33 cellular contexts compared by ENCODE assay signal in the genomic region with DNA sequence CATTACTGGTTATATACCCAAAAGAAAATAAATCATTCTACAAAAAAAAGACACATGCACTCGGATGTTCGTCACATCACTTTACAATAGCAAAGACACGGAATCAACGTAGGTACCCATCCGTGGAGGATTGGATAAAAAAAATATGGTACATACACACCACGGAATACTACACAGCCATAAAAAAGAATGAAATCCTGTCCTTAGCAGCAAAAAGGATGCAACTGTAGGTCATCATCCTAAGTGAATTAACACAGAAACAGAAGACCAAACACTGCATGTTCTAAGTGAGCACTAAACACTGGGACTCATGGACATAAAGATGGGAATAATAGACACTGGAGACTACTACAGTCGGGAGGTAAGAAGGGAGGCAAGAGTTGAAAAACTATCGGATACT.
DNase-seq lines count a peak whose midpoint lies in the region; ATAC-seq, FAIRE-seq and TF ChIP-seq lines count a peak whose summit lies in the region.
"Had no signal": no experiment of that assay in that cellular context is flagged by ENCODE, and none has a peak within 500 bp of the region (broad histone marks: within the 10 kb centered on the region; RNA-seq: fewer than 3 reads in every experiment).

No MANE protein-coding gene starts in this region.

- H2AFZ ChIP-seq in KMS-11 (ENCODE audit: low read depth) (no peak overlapping the region), K562 (ENCODE audit: low read depth, low read length) (no peak overlapping the region)

- H3K9me1 ChIP-seq in K562 (ENCODE audit: control insufficient read depth, insufficient read depth, low read length): no peaks in the 10 kb centered on the region

- POLR2A ChIA-PET in HEK293 (lab: Yijun Ruan, JAX) (no interaction called here), K562 (lab: Yijun Ruan, JAX) (no interaction called here)

- no peak for TF ChIP-seq RAD21 in K562 (CRISPR knock-in tag; conservative IDR thresholded peaks at IDR 0.05 in 1 of 2, IDR thresholded peaks at IDR 0.05 in 1 of 2)

- CTCF ChIA-PET in HEK293 (lab: Yijun Ruan, JAX) (interaction anchor here (1.4 to 3.2 kb wide), 2 partner anchors 13 to 116 kb away, joined by 4 to 23 read pairs; no protein-coding TSS in a partner anchor), K562 (lab: Yijun Ruan, JAX; ENCODE audit: low intra/inter-chr PET ratio) (no interaction called here)

- H3K4me2 ChIP-seq in KMS-11: no peak overlapping the region
- no peak overlapping the region for H3K4me2 ChIP-seq in K562 (ENCODE audit: insufficient read depth, low read length)
- H3K4me2 ChIP-seq: A549; BLaER1; BLaER1 treated with 17β-estradiol and CSF1 and Interleukin-3, amounts not matched to agents 10 nM and 100 nM had no signal

- 5% methylated on average over 8 of the region's 8 CpGs for WGBS in K562 (ENCODE audit: insufficient coverage, low coverage, missing lambda C conversion rate)

- ATAC-seq in K562: no peak
- ATAC-seq: A549; CD8-positive, alpha-beta T cell had no signal

- H3K79me2 ChIP-seq in KMS-11 (ENCODE audit: insufficient read depth, low read depth): no peaks in the 10 kb centered on the region
- H3K79me2 ChIP-seq in K562 (ENCODE audit: control insufficient read depth, insufficient read depth, low read length): no peaks in the 10 kb centered on the region

- TF ChIP-seq CTCF in HEK293 (tag by site-specific recombination; IDR thresholded peaks at IDR 0.05) (no peak), KMS-11 (conservative IDR thresholded peaks at IDR 0.05; ENCODE audit: low read depth, low read length) (no peak; the same call in 1 of the 2 replicates), K562 (IDR thresholded peaks at IDR 0.05 in 2 of 3, conservative IDR thresholded peaks at IDR 0.05 in 1 of 3; ENCODE audit: insufficient read depth in 2 of 3, low read depth in 1 of 3, low read length in 3 of 3) (no peak), kidney (IDR thresholded peaks at IDR 0.05; ENCODE audit: borderline replicate concordance, extremely low read depth, insufficient read depth) (no peak)

- H3K4me3 ChIP-seq in HEK293 (ENCODE audit: low read depth, low read length) (no peak overlapping the region), KMS-11 (IDR thresholded peaks at IDR 0.05; ENCODE audit: insufficient read depth, low read depth, low read length) (peak overlapping the region; percentile 0), K562 (no peak overlapping the region), kidney (ENCODE audit: low read length in 2 of 2) (no peak overlapping the region)
- H3K4me3 ChIP-seq: A549; BLaER1; BLaER1 treated with 17β-estradiol and CSF1 and Interleukin-3, amounts not matched to agents 10 nM and 100 nM had no signal

- no TSS peak for BruUV-seq in K562 (replicated peaks; lab: Mats Ljungman, UMichigan)

- intact Hi-C loops in K562 (cut with micrococcal nuclease): loop anchor here (5.0 to 10.0 kb wide), 3 partner anchors 76 to 504 kb away; no protein-coding TSS in a partner anchor
- intact Hi-C loops in kidney (cut with DNase I): no loop called here

- H3K4me1 ChIP-seq in HEK293 (ENCODE audit: control insufficient read depth, insufficient read depth, low read length): no peaks in the 10 kb centered on the region
- H3K4me1 ChIP-seq in KMS-11 (ENCODE audit: low read depth, poor library complexity, severe bottlenecking): peaks cover 5% of the 10 kb centered on the region
- peaks cover 0 to 9% of the 10 kb centered on the region in 2 experiments; a peak in 2 of 5 replicates for H3K4me1 ChIP-seq in K562 (replicated peaks in 1 of 2; ENCODE audit: control insufficient read depth in 2 of 2, insufficient read depth in 2 of 2, low read length in 2 of 2)
- no peaks in the 10 kb centered on the region for H3K4me1 ChIP-seq in kidney (ENCODE audit: control insufficient read depth in 1 of 2, insufficient read depth in 1 of 2, low read depth in 1 of 2, low read length in 2 of 2)
- H3K4me1 ChIP-seq: A549; BE2C; BLaER1; BLaER1 treated with 17β-estradiol and CSF1 and Interleukin-3, amounts not matched to agents 10 nM and 100 nM; Caco-2 had no signal

- no peak for TF ChIP-seq EP300 in K562 (IDR thresholded peaks at IDR 0.05; ENCODE audit: low read length)

- H3K9ac ChIP-seq in KMS-11 (no peak overlapping the region), K562 (ENCODE audit: insufficient read depth in 1 of 2, low read depth in 2 of 2, low read length in 2 of 2) (no peak overlapping the region), kidney (ENCODE audit: low read length in 2 of 2) (no peak overlapping the region)
- H3K9ac ChIP-seq: BLaER1; BLaER1 treated with 17β-estradiol and CSF1 and Interleukin-3, amounts not matched to agents 10 nM and 100 nM had no signal

- H3K27me3 ChIP-seq in KMS-11 (ENCODE audit: insufficient read depth, low read depth) (no peaks in the 10 kb centered on the region), K562 (ENCODE audit: control insufficient read depth in 2 of 2, insufficient read depth in 2 of 2, low read length in 2 of 2) (no peaks in the 10 kb centered on the region)
- H3K27me3 ChIP-seq: BE2C; BLaER1; BLaER1 treated with 17β-estradiol and CSF1 and Interleukin-3, amounts not matched to agents 10 nM and 100 nM had no signal

- H3K9me3 ChIP-seq in HEK293 (ENCODE audit: control insufficient read depth, insufficient read depth, low read depth, low read length): no peaks in the 10 kb centered on the region
- no peaks in the 10 kb centered on the region for H3K9me3 ChIP-seq in K562 (replicated peaks; ENCODE audit: control insufficient read depth, insufficient read depth, low read depth, low read length)
- H3K9me3 ChIP-seq in kidney (ENCODE audit: control insufficient read depth in 1 of 2, low read length in 2 of 2): peaks cover 0 to 2% of the 10 kb centered on the region in 2 donors
- H3K9me3 ChIP-seq: A549, BE2C, Caco-2 had no signal

- FAIRE-seq in K562 (lab: Jason Lieb, UNC): no peak
- no peak for FAIRE-seq in kidney (lab: Jason Lieb, UNC)
- FAIRE-seq: A204.1, A549, D721Med had no signal

- TF ChIP-seq POLR2A in K562 (conservative IDR thresholded peaks at IDR 0.05): no peak

- no peak overlapping the region for H3K27ac ChIP-seq in HEK293 (ENCODE audit: extremely low read depth, low read depth, low read length)
- no peak overlapping the region for H3K27ac ChIP-seq in KMS-11
- H3K27ac ChIP-seq in K562 (ENCODE audit: extremely low read depth, low read depth, low read length): no peak overlapping the region
- H3K27ac ChIP-seq in kidney (ENCODE audit: low read depth in 2 of 2, low read length in 2 of 2): no peak overlapping the region
- H3K27ac ChIP-seq: 22Rv1; A549; BLaER1; BLaER1 treated with 17β-estradiol and CSF1 and Interleukin-3, amounts not matched to agents 10 nM and 100 nM; C4-2B had no signal

- no peaks in the 10 kb centered on the region for H3K36me3 ChIP-seq in HEK293 (ENCODE audit: control insufficient read depth in 2 of 2, insufficient read depth in 1 of 2, low read length in 2 of 2)
- H3K36me3 ChIP-seq in KMS-11 (ENCODE audit: insufficient read depth): no peaks in the 10 kb centered on the region
- no peaks in the 10 kb centered on the region for H3K36me3 ChIP-seq in K562 (ENCODE audit: control insufficient read depth, insufficient read depth, low read length)
- H3K36me3 ChIP-seq in kidney (ENCODE audit: control insufficient read depth in 1 of 2, insufficient read depth in 2 of 2, low read length in 2 of 2): no peaks in the 10 kb centered on the region
- H3K36me3 ChIP-seq: BE2C; BLaER1; BLaER1 treated with 17β-estradiol and CSF1 and Interleukin-3, amounts not matched to agents 10 nM and 100 nM had no signal

- in situ Hi-C loops in K562 (cut with MboI): no loop called here

- DNase-seq in K562 (ENCODE audit: extremely low read depth in 1 of 4, low spot score in 3 of 4) (no peak), islet precursor cell (no peak), kidney (no peak), kidney tubule cell (ENCODE audit: low spot score) (no peak)
- DNase-seq: 8988T; ACHN; AML-193; BE2C; C1 segment of cervical spinal cord; Caco-2; Calu3; CD4-positive, alpha-beta memory T cell; CD4-positive, alpha-beta T cell; CD4-positive, CD25-positive, alpha-beta regulatory T cell; CD8-positive, alpha-beta memory T cell; CD8-positive, alpha-beta T cell; COR-L47; DMS 273 treated with DMSO at 0.1 percent for 48 hours; DMS153; DMS53; DMS79; DMS79 treated with DMSO at 0.1 percent for 48 hours; DND-41; EL had no signal

- H4K20me1 ChIP-seq in KMS-11 (ENCODE audit: insufficient read depth): no peaks in the 10 kb centered on the region
- no peaks in the 10 kb centered on the region for H4K20me1 ChIP-seq in K562 (replicated peaks; ENCODE audit: control insufficient read depth, insufficient read depth, low read length)
- H4K20me1 ChIP-seq: BLaER1; BLaER1 treated with 17β-estradiol and CSF1 and Interleukin-3, amounts not matched to agents 10 nM and 100 nM had no signal

TF ChIP-seq in HEK293, 187 proteins besides CTCF, POLR2A, EP300 and RAD21:
- TF ChIP-seq ZNF146 (tag by site-specific recombination; IDR thresholded peaks at IDR 0.05) (peak; percentile 84), ZNF350 (tag by site-specific recombination; IDR thresholded peaks at IDR 0.05) (no peak)

TF ChIP-seq in K562, 482 proteins besides CTCF, POLR2A, EP300 and RAD21:
- TF ChIP-seq PTTG1 (tag; IDR thresholded peaks at IDR 0.05; ENCODE audit: low read depth): no peak
- TF ChIP-seq BCOR (IDR thresholded peaks at IDR 0.05): 0 out of 2 replicates have a peak, but pooled peaks have one; percentile 21
- TF ChIP-seq KDM1A (IDR thresholded peaks at IDR 0.05): 0 out of 4 replicates have a peak, but pooled peaks of 1 of the 2 experiments have one; percentile 13
- TF ChIP-seq ZNF146 (CRISPR knock-in tag; IDR thresholded peaks at IDR 0.05; ENCODE audit: unreplicated experiment): peak; percentile 87
- no peak for TF ChIP-seq EZH2 (IDR thresholded peaks at IDR 0.05; ENCODE audit: borderline replicate concordance, low read depth, low read length)
- TF ChIP-seq, protein P1, sequence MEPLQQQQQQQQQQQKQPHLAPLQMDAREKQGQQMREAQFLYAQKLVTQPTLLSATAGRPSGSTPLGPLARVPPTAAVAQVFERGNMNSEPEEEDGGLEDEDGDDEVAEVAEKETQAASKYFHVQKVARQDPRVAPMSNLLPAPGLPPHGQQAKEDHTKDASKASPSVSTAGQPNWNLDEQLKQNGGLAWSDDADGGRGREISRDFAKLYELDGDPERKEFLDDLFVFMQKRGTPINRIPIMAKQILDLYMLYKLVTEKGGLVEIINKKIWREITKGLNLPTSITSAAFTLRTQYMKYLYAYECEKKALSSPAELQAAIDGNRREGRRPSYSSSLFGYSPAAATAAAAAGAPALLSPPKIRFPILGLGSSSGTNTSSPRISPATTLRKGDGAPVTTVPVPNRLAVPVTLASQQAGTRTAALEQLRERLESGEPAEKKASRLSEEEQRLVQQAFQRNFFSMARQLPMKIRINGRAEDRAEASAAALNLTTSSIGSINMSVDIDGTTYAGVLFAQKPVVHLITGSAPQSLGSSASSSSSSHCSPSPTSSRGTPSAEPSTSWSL (CRISPR knock-in tag; IDR thresholded peaks at IDR 0.05; ENCODE audit: borderline replicate concordance): no peak
